ENCODE assay signal across 8 cellular contexts in genomic region chr1:224356685-224357625, GRCh38. TPM values are rescaled to one million over a fixed set of nuclear protein-coding genes. Genes with fewer than 3 reads are reported as not detected.
DNase-seq lines count a peak whose midpoint lies in the region; ATAC-seq lines count a peak whose summit lies in the region.

Gene CNIH4, plus strand, starts transcription at chr1:224356879. Its CDS starts 46 bp downstream, at chr1:224356925.

- peak within 1 kb of the TSS; percentile 93 for H3K4me3 Mint-ChIP-seq in activated T-helper 1 cell treated with anti-CD3 and anti-CD28 coated beads, Interleukin-12 subunit alpha, Interleukin-12 subunit beta, Interleukin-2, Interleukin-4 antibody, amounts not matched to agents 30 ng/mL and 10 ng/mL and 1 ng/mL, durations not matched to agents 14 hours and 24 hours and 36 hours
- peak within 1 kb of the TSS; percentile 87 to 96 (median 95) for H3K4me3 Mint-ChIP-seq in naive B cell
- peak within 1 kb of the TSS; percentile 88 for H3K4me3 Mint-ChIP-seq in stimulated activated memory B cell treated with anti-CD40 and anti-IgM and Interleukin-4, amounts not matched to agents 10 μg/mL and 1 μg/mL and 100 μg/mL, for 72 hours

- no peaks in the 10 kb centered on the region for H4K20me1 ChIP-seq in Karpas-422 (ENCODE audit: insufficient read depth, low read depth, low read length)

- no peaks in the 10 kb centered on the region for H3K9me2 ChIP-seq in Karpas-422 (replicated peaks; ENCODE audit: insufficient read depth, low read length)

- H3K27ac Mint-ChIP-seq in activated T-helper 1 cell treated with anti-CD3 and anti-CD28 coated beads, Interleukin-12 subunit alpha, Interleukin-12 subunit beta, Interleukin-2, Interleukin-4 antibody, amounts not matched to agents 30 ng/mL and 10 ng/mL and 1 ng/mL, durations not matched to agents 14 hours and 24 hours and 36 hours, result peak within 1 kb of the TSS; percentile 93
- H3K27ac Mint-ChIP-seq in naive B cell, result peak within 1 kb of the TSS; percentile 85 to 93 (median 89)
- peak within 1 kb of the TSS; percentile 81 for H3K27ac Mint-ChIP-seq in stimulated activated memory B cell treated with anti-CD40 and anti-IgM and Interleukin-4, amounts not matched to agents 10 μg/mL and 1 μg/mL and 100 μg/mL, for 72 hours

- peak within 1 kb of the TSS; percentile 93 for H3K9ac ChIP-seq in Karpas-422 (ENCODE audit: low read length)

- H3K27me3 Mint-ChIP-seq in activated T-helper 1 cell treated with anti-CD3 and anti-CD28 coated beads, Interleukin-12 subunit alpha, Interleukin-12 subunit beta, Interleukin-2, Interleukin-4 antibody, amounts not matched to agents 30 ng/mL and 10 ng/mL and 1 ng/mL, durations not matched to agents 14 hours and 24 hours and 36 hours (ENCODE audit: insufficient read depth), result no peaks in the 10 kb centered on the region
- H3K27me3 Mint-ChIP-seq in naive B cell, result peaks cover 0 to 7% (median 0%) of the 10 kb centered on the region in 3 donors
- no peaks in the 10 kb centered on the region for H3K27me3 Mint-ChIP-seq in stimulated activated memory B cell treated with anti-CD40 and anti-IgM and Interleukin-4, amounts not matched to agents 10 μg/mL and 1 μg/mL and 100 μg/mL, for 72 hours

- DNase-seq in DMS79 treated with DMSO at 0.1 percent for 48 hours (lab: John Stamatoyannopoulos, UW) (peak; percentile 92), Karpas-422 (peak; percentile 98), RPMI7951 (ENCODE audit: low read depth) (peak; percentile 94), fibroblast of gingiva (ENCODE audit: low read depth) (peak; percentile 93), naive B cell (peak; percentile 92)
- DNase-seq in activated T-helper 1 cell treated with anti-CD3 and anti-CD28 coated beads, Interleukin-12 subunit alpha, Interleukin-12 subunit beta, Interleukin-2, Interleukin-4 antibody, amounts not matched to agents 30 ng/mL and 10 ng/mL and 1 ng/mL, durations not matched to agents 14 hours and 24 hours and 36 hours (ENCODE audit: low spot score), result peak; percentile 89

- peak within 1 kb of the TSS; percentile 79 for H3K4me3 ChIP-seq in Karpas-422 (ENCODE audit: low read length)

- peaks cover 18% of the 10 kb centered on the region for H3K4me1 ChIP-seq in Karpas-422 (ENCODE audit: low read length)

- H3K4me2 ChIP-seq in Karpas-422 (ENCODE audit: low read depth, low read length, poor library complexity, severe bottlenecking), result peak within 1 kb of the TSS; percentile 94

- H3K9me3 Mint-ChIP-seq in activated T-helper 1 cell treated with anti-CD3 and anti-CD28 coated beads, Interleukin-12 subunit alpha, Interleukin-12 subunit beta, Interleukin-2, Interleukin-4 antibody, amounts not matched to agents 30 ng/mL and 10 ng/mL and 1 ng/mL, durations not matched to agents 14 hours and 24 hours and 36 hours, result no peaks in the 10 kb centered on the region
- H3K9me3 Mint-ChIP-seq in naive B cell, result no peaks in the 10 kb centered on the region
- no peaks in the 10 kb centered on the region for H3K9me3 Mint-ChIP-seq in stimulated activated memory B cell treated with anti-CD40 and anti-IgM and Interleukin-4, amounts not matched to agents 10 μg/mL and 1 μg/mL and 100 μg/mL, for 72 hours

- no peaks in the 10 kb centered on the region for H3K9me3 ChIP-seq in Karpas-422 (ENCODE audit: low read length)

- H3K36me3 ChIP-seq in Karpas-422 (ENCODE audit: insufficient read depth, low read length), result peaks cover 8% of the 10 kb centered on the region; the same call in 1 of the 2 replicates

- H3K27ac ChIP-seq in Karpas-422 (ENCODE audit: low read length), result peak within 1 kb of the TSS; percentile 2; the same call in 1 of the 2 replicates

- 0 out of 2 replicates have a peak within 1 kb of the TSS, but pooled peaks have one; percentile 0 for H2AFZ ChIP-seq in Karpas-422 (ENCODE audit: low read length)

- ATAC-seq in GM21825 (IDR thresholded peaks at IDR 0.05; ENCODE audit: unreplicated experiment) (peak; percentile 98), naive B cell (ENCODE audit: low read depth in 2 of 2) (peak; percentile 98 to 99)
- peak; percentile 99 for ATAC-seq in stimulated activated memory B cell treated with anti-CD40 and anti-IgM and Interleukin-4, amounts not matched to agents 10 μg/mL and 1 μg/mL and 100 μg/mL, for 72 hours

- peaks cover 17% of the 10 kb centered on the region for H3K36me3 Mint-ChIP-seq in activated T-helper 1 cell treated with anti-CD3 and anti-CD28 coated beads, Interleukin-12 subunit alpha, Interleukin-12 subunit beta, Interleukin-2, Interleukin-4 antibody, amounts not matched to agents 30 ng/mL and 10 ng/mL and 1 ng/mL, durations not matched to agents 14 hours and 24 hours and 36 hours (ENCODE audit: low read depth)
- no peaks in the 10 kb centered on the region for H3K36me3 Mint-ChIP-seq in naive B cell
- peaks cover 8% of the 10 kb centered on the region for H3K36me3 Mint-ChIP-seq in stimulated activated memory B cell treated with anti-CD40 and anti-IgM and Interleukin-4, amounts not matched to agents 10 μg/mL and 1 μg/mL and 100 μg/mL, for 72 hours

- H3K4me1 Mint-ChIP-seq in activated T-helper 1 cell treated with anti-CD3 and anti-CD28 coated beads, Interleukin-12 subunit alpha, Interleukin-12 subunit beta, Interleukin-2, Interleukin-4 antibody, amounts not matched to agents 30 ng/mL and 10 ng/mL and 1 ng/mL, durations not matched to agents 14 hours and 24 hours and 36 hours (ENCODE audit: low read depth), result peaks cover 28% of the 10 kb centered on the region
- H3K4me1 Mint-ChIP-seq in naive B cell, result peaks cover 17 to 33% (median 28%) of the 10 kb centered on the region in 3 donors
- peaks cover 29% of the 10 kb centered on the region for H3K4me1 Mint-ChIP-seq in stimulated activated memory B cell treated with anti-CD40 and anti-IgM and Interleukin-4, amounts not matched to agents 10 μg/mL and 1 μg/mL and 100 μg/mL, for 72 hours

- H3K79me2 ChIP-seq in Karpas-422 (ENCODE audit: low read length), result peaks cover 53% of the 10 kb centered on the region

- intact Hi-C loops in activated T-helper 1 cell treated with anti-CD3 and anti-CD28 coated beads, Interleukin-12 subunit alpha, Interleukin-12 subunit beta, Interleukin-2, Interleukin-4 antibody, amounts not matched to agents 30 ng/mL and 10 ng/mL and 1 ng/mL, durations not matched to agents 14 hours and 24 hours and 36 hours (cut with micrococcal nuclease), result loop anchor here (1.0 to 5.0 kb wide), 10 partner anchors 11 to 1645 kb away; partner anchors contain the start of genes AIDA, BROX, FBXO28 and NVL

- no peaks in the 10 kb centered on the region for H3K27me3 ChIP-seq in Karpas-422 (ENCODE audit: low read length)

RNA-seq across cellular contexts. Expression of gene CNIH4, which starts in this region (rescaled TPM):
- total RNA-seq in Karpas-422 (2014; rRNA removed; shearing (Covaris generic); ENCODE audit: low replicate concordance), result 23.9 and 49.1 TPM in 2 replicates
- 97.3 and 115 TPM in 2 replicates for total RNA-seq in RPMI7951 (2014; rRNA removed; shearing (Covaris generic))
- total RNA-seq in activated T-helper 1 cell treated with anti-CD3 and anti-CD28 coated beads, Interleukin-12 subunit alpha, Interleukin-12 subunit beta, Interleukin-2, Interleukin-4 antibody, amounts not matched to agents 30 ng/mL and 10 ng/mL and 1 ng/mL, durations not matched to agents 14 hours and 24 hours and 36 hours, result 80.7 and 82.3 TPM in 2 replicates
- 10 to 100 TPM; 29.4 to 49.8 (median 33.6) TPM for polyA plus RNA-seq in naive B cell (ENCODE audit: low read depth in 6 of 6)

Comparison
In these comparisons a context has a peak if more than half of its experiments do, and no peak if none do; other contexts are left out.
1. Peak in every context shown above with its lines: DNase-seq, ATAC-seq, H3K4me3 ChIP-seq and H3K27ac ChIP-seq.